ENCODE assay signal across 8 cellular contexts in genomic region chr20:5950271-5951031, GRCh38. TPM values are rescaled to one million over a fixed set of nuclear protein-coding genes. Genes with fewer than 3 reads are reported as not detected.
DNase-seq lines count a peak whose midpoint lies in the region; ATAC-seq lines count a peak whose summit lies in the region.

TSS of gene MCM8 (plus strand) at chr20:5950652. CDS start at chr20:5952016, 1,364 bp downstream.
TSS of gene TRMT6 (minus strand) at chr20:5950533. CDS start at chr20:5950405, 128 bp downstream.

- ATAC-seq in GM19351 (IDR thresholded peaks at IDR 0.05; ENCODE audit: unreplicated experiment) (peak; percentile 98), HG03520 (IDR thresholded peaks at IDR 0.05; ENCODE audit: unreplicated experiment) (peak; percentile 98), left colon (peak; percentile 100)

- intact Hi-C loops in left colon (cut with DNase I, micrococcal nuclease): no loop called here

- DNase-seq in C1 segment of cervical spinal cord (lab: John Stamatoyannopoulos, UW) (peak; percentile 51 to 94 (median 91)), NCI-H526 treated with DMSO at 0.1 percent for 48 hours (lab: John Stamatoyannopoulos, UW) (peak; percentile 98), cortex of kidney (lab: John Stamatoyannopoulos, UW) (peak; percentile 27), left colon (peak; percentile 96 to 98)
- DNase-seq in activated CD4-positive, alpha-beta T cell treated with anti-CD3 and anti-CD28 coated beads for 48 hours: peak; percentile 98
- peak; percentile 91 to 94 for DNase-seq in stimulated activated CD4-positive, alpha-beta T cell treated with anti-CD3 and anti-CD28 coated beads, Interleukin-1b, Interleukin-23, amount 100 ng/mL, for 4 hours (ENCODE audit: low read depth in 2 of 2)

RNA-seq across cellular contexts. Expression of gene MCM8, which starts in this region (rescaled TPM):
- total RNA-seq in left colon: 1 to 10 TPM; 4.6 to 5.9 TPM

RNA-seq across cellular contexts. Expression of gene TRMT6, which starts in this region (rescaled TPM):
- 1 to 10 TPM; 8.1 to 9.7 TPM for total RNA-seq in left colon

Comparison
In these comparisons a context has a peak if more than half of its experiments do, and no peak if none do; other contexts are left out.
1. Peak in every context shown above with its lines: DNase-seq and ATAC-seq.
2. DNase-seq: peak in every context shown above with its lines; median percentile 98 in NCI-H526 treated with DMSO at 0.1 percent for 48 hours; 98 in activated CD4-positive, alpha-beta T cell treated with anti-CD3 and anti-CD28 coated beads for 48 hours; 97 in left colon; 92 in stimulated activated CD4-positive, alpha-beta T cell treated with anti-CD3 and anti-CD28 coated beads, Interleukin-1b, Interleukin-23, amount 100 ng/mL, for 4 hours; 91 in C1 segment of cervical spinal cord; 27 in cortex of kidney.